Comparison of ENCODE assay signal across 14 cellular contexts in genomic region chr1:109632671-109633346, GRCh38. TPM values are rescaled to one million over a fixed set of nuclear protein-coding genes. Genes with fewer than 3 reads are reported as not detected.
DNase-seq lines count a peak whose midpoint lies in the region; ATAC-seq and TF ChIP-seq lines count a peak whose summit lies in the region.
"Had no signal": no experiment of that assay in that cellular context is flagged by ENCODE, and none has a peak within 500 bp of the region (broad histone marks: within the 10 kb centered on the region; RNA-seq: fewer than 3 reads in every experiment).

No MANE protein-coding gene starts in this region.

- ATAC-seq in activated CD4-positive, alpha-beta T cell treated with anti-CD3 and anti-CD28 coated beads for 36 hours: no peak
- ATAC-seq in left ventricle myocardium superior (peak; percentile 62), HG03139 (IDR thresholded peaks at IDR 0.05; ENCODE audit: unreplicated experiment) (no peak)
- ATAC-seq: A549, GM12878 had no signal

- intact Hi-C loops in activated CD4-positive, alpha-beta T cell treated with anti-CD3 and anti-CD28 coated beads for 36 hours (cut with DNase I, micrococcal nuclease): no loop called here
- intact Hi-C loops in left ventricle myocardium superior (cut with micrococcal nuclease) (no loop called here), stomach (cut with DNase I; ENCODE audit: low total_unique reads) (loop anchor here (5.0 kb wide), 1 partner anchor 91 kb away; no protein-coding TSS in a partner anchor)

- POLR2A ChIA-PET in activated CD4-positive, alpha-beta T cell treated with anti-CD3 and anti-CD28 coated beads, Interleukin-2, amount 10 ng/mL, durations not matched to agents 7 days and 5 days (lab: Charles Lee): no interaction called here
- POLR2A ChIA-PET in activated CD4-positive, alpha-beta T cell treated with anti-CD3 and anti-CD28 coated beads for 36 hours (lab: Charles Lee): no interaction called here

- no peak overlapping the region for H3K4me3 ChIP-seq in stomach
- H3K4me3 ChIP-seq: A549, GM12878, smooth muscle cell, suprapubic skin had no signal

- no peaks in the 10 kb centered on the region for H3K27me3 ChIP-seq in stomach
- H3K27me3 ChIP-seq: suprapubic skin had no signal

- TF ChIP-seq POLR2A in stomach (IDR thresholded peaks at IDR 0.05): no peak

- no peak overlapping the region for H3K4me3 Mint-ChIP-seq in activated CD4-positive, alpha-beta T cell treated with anti-CD3 and anti-CD28 coated beads, Interleukin-2, amount 10 ng/mL, durations not matched to agents 7 days and 5 days
- no peak overlapping the region for H3K4me3 Mint-ChIP-seq in activated CD4-positive, alpha-beta T cell treated with anti-CD3 and anti-CD28 coated beads for 36 hours
- H3K4me3 Mint-ChIP-seq: immature natural killer cell had no signal

- CTCF ChIA-PET in activated CD4-positive, alpha-beta T cell treated with anti-CD3 and anti-CD28 coated beads, Interleukin-2, amount 10 ng/mL, durations not matched to agents 7 days and 5 days (lab: Charles Lee): interaction anchor here (0.7 to 10.3 kb wide), 6 partner anchors 6 to 351 kb away, joined by 3 to 67 read pairs (median 4); partner anchors contain the start of gene AHCYL1
- CTCF ChIA-PET in activated CD4-positive, alpha-beta T cell treated with anti-CD3 and anti-CD28 coated beads for 36 hours (lab: Charles Lee): interaction anchor here (0.7 to 15.1 kb wide), 7 partner anchors 7 to 1397 kb away, joined by 3 to 190 read pairs (median 3); partner anchors contain the start of gene GPR61

- peaks cover 35 to 46% (median 39%) of the 10 kb centered on the region in 4 donors for H3K36me3 ChIP-seq in stomach

- TF ChIP-seq CTCF in stomach (IDR thresholded peaks at IDR 0.05) (no peak), GM10266 (IDR thresholded peaks at IDR 0.05; ENCODE audit: control insufficient read depth, insufficient read depth, low read depth, missing control alignments) (no peak)

- peaks cover 27% of the 10 kb centered on the region for H3K36me3 Mint-ChIP-seq in activated CD4-positive, alpha-beta T cell treated with anti-CD3 and anti-CD28 coated beads, Interleukin-2, amount 10 ng/mL, durations not matched to agents 7 days and 5 days (ENCODE audit: low read depth)
- peaks cover 23% of the 10 kb centered on the region for H3K36me3 Mint-ChIP-seq in activated CD4-positive, alpha-beta T cell treated with anti-CD3 and anti-CD28 coated beads for 36 hours (ENCODE audit: low read depth)

- no peaks in the 10 kb centered on the region for H3K27me3 Mint-ChIP-seq in activated CD4-positive, alpha-beta T cell treated with anti-CD3 and anti-CD28 coated beads, Interleukin-2, amount 10 ng/mL, durations not matched to agents 7 days and 5 days
- no peaks in the 10 kb centered on the region for H3K27me3 Mint-ChIP-seq in activated CD4-positive, alpha-beta T cell treated with anti-CD3 and anti-CD28 coated beads for 36 hours

- H3K27ac ChIP-seq in stomach: peak overlapping the region in 4 of 5 donors; percentile 12 to 78 (median 62)
- H3K27ac ChIP-seq: A549, suprapubic skin had no signal

- peak overlapping the region; percentile 57 for H3K27ac Mint-ChIP-seq in activated CD4-positive, alpha-beta T cell treated with anti-CD3 and anti-CD28 coated beads, Interleukin-2, amount 10 ng/mL, durations not matched to agents 7 days and 5 days
- no peak overlapping the region for H3K27ac Mint-ChIP-seq in activated CD4-positive, alpha-beta T cell treated with anti-CD3 and anti-CD28 coated beads for 36 hours
- H3K27ac Mint-ChIP-seq: immature natural killer cell had no signal

- H3K4me1 Mint-ChIP-seq in activated CD4-positive, alpha-beta T cell treated with anti-CD3 and anti-CD28 coated beads, Interleukin-2, amount 10 ng/mL, durations not matched to agents 7 days and 5 days: peaks cover 14% of the 10 kb centered on the region
- H3K4me1 Mint-ChIP-seq in activated CD4-positive, alpha-beta T cell treated with anti-CD3 and anti-CD28 coated beads for 36 hours: peaks cover 17% of the 10 kb centered on the region
- H3K4me1 Mint-ChIP-seq: immature natural killer cell had no signal

- no peaks in the 10 kb centered on the region for H3K9me3 Mint-ChIP-seq in activated CD4-positive, alpha-beta T cell treated with anti-CD3 and anti-CD28 coated beads, Interleukin-2, amount 10 ng/mL, durations not matched to agents 7 days and 5 days
- H3K9me3 Mint-ChIP-seq in activated CD4-positive, alpha-beta T cell treated with anti-CD3 and anti-CD28 coated beads for 36 hours (ENCODE audit: low read depth): no peaks in the 10 kb centered on the region
- H3K9me3 Mint-ChIP-seq: immature natural killer cell had no signal

- H3K4me1 ChIP-seq in stomach: peaks cover 9 to 52% (median 32%) of the 10 kb centered on the region in 4 donors

- no peaks in the 10 kb centered on the region for H3K9me3 ChIP-seq in stomach
- H3K9me3 ChIP-seq: A549, suprapubic skin had no signal

- DNase-seq in activated CD4-positive, alpha-beta T cell treated with anti-CD3 and anti-CD28 coated beads, Interleukin-2, amount 10 ng/mL, durations not matched to agents 7 days and 5 days: peak; percentile 3
- no peak for DNase-seq in activated CD4-positive, alpha-beta T cell treated with anti-CD3 and anti-CD28 coated beads for 36 hours
- DNase-seq in NCI-H82 treated with DMSO at 0.1 percent for 48 hours (lab: John Stamatoyannopoulos, UW; ENCODE audit: unreplicated experiment) (peak; percentile 64), left ventricle myocardium superior (peak; percentile 61), stomach (peak; percentile 40), GM10266 (ENCODE audit: extremely low spot score) (no peak), T-helper 1 cell (no peak)
- DNase-seq: activated T-cell treated with anti-CD3 and anti-CD28 coated beads, Interleukin-2, amount 50 U/mL, for 48 hours; immature natural killer cell had no signal

- WGBS in stomach, 5 donors: 56 to 74% (median 62%) methylated on average over 4 to 5 of the region's 5 CpGs

- no peak for TF ChIP-seq EP300 in stomach (IDR thresholded peaks at IDR 0.05)

RNA-seq across cellular contexts. Expression of gene AMPD2, which starts 13.2 kb away (rescaled TPM):
- total RNA-seq in activated CD4-positive, alpha-beta T cell treated with anti-CD3 and anti-CD28 coated beads, Interleukin-2, amount 10 ng/mL, durations not matched to agents 7 days and 5 days: 100 to 1,000 TPM; 116 to 120 TPM
- total RNA-seq in activated CD4-positive, alpha-beta T cell treated with anti-CD3 and anti-CD28 coated beads for 36 hours: 10 to 100 TPM; 73.5 to 99.5 TPM
- total RNA-seq in left ventricle myocardium superior: 11.0 TPM
- 100 to 1,000 TPM in 3 of 5 donors, 10 to 100 TPM in 2; 69.4 to 364 (median 212) TPM for total RNA-seq in stomach
- 10 to 100 TPM; 16.1 to 22.5 (median 18.9) TPM for polyA plus RNA-seq in stomach

RNA-seq across cellular contexts. Expression of gene GNAT2, which starts 13.4 kb away (rescaled TPM):
- total RNA-seq in activated CD4-positive, alpha-beta T cell treated with anti-CD3 and anti-CD28 coated beads, Interleukin-2, amount 10 ng/mL, durations not matched to agents 7 days and 5 days: not detected
- total RNA-seq in activated CD4-positive, alpha-beta T cell treated with anti-CD3 and anti-CD28 coated beads for 36 hours: under 1 TPM; 0.26 to 0.64 TPM
- total RNA-seq in left ventricle myocardium superior (not detected), stomach (not detected)
- polyA plus RNA-seq in stomach: under 1 TPM in 1 of 3 donors, not detected in 2; 0.43 TPM
- total RNA-seq: smooth muscle cell, suprapubic skin had no signal
- polyA plus RNA-seq: immature natural killer cell, smooth muscle cell had no signal

RNA-seq across cellular contexts. Expression of gene GSTM4, which starts 23.1 kb away (rescaled TPM):
- 10 to 100 TPM; 34.3 to 36.3 TPM for total RNA-seq in activated CD4-positive, alpha-beta T cell treated with anti-CD3 and anti-CD28 coated beads, Interleukin-2, amount 10 ng/mL, durations not matched to agents 7 days and 5 days
- 10 to 100 TPM; 18.1 to 20.6 TPM for total RNA-seq in activated CD4-positive, alpha-beta T cell treated with anti-CD3 and anti-CD28 coated beads for 36 hours
- total RNA-seq in left ventricle myocardium superior (46.5 TPM), stomach (10 to 100 TPM in 4 of 5 donors, 1 to 10 TPM in 1; 7.5 to 63.6 (median 22.3) TPM)
- 10 to 100 TPM; 23.6 to 32.6 (median 24.7) TPM for polyA plus RNA-seq in stomach

RNA-seq across cellular contexts. Expression of gene GSTM2, which starts 35.0 kb away (rescaled TPM):
- 10 to 100 TPM; 33.4 to 33.5 TPM for total RNA-seq in activated CD4-positive, alpha-beta T cell treated with anti-CD3 and anti-CD28 coated beads, Interleukin-2, amount 10 ng/mL, durations not matched to agents 7 days and 5 days
- 10 to 100 TPM; 18.7 to 23.9 TPM for total RNA-seq in activated CD4-positive, alpha-beta T cell treated with anti-CD3 and anti-CD28 coated beads for 36 hours
- 83.6 TPM for total RNA-seq in left ventricle myocardium superior
- 100 to 1,000 TPM in 3 of 5 donors, 10 to 100 TPM in 2; 22.3 to 219 (median 126) TPM for total RNA-seq in stomach
- polyA plus RNA-seq in stomach: 100 to 1,000 TPM; 102 to 149 (median 122) TPM

RNA-seq across cellular contexts. Expression of gene GSTM1, which starts 54.8 kb away (rescaled TPM):
- total RNA-seq in activated CD4-positive, alpha-beta T cell treated with anti-CD3 and anti-CD28 coated beads, Interleukin-2, amount 10 ng/mL, durations not matched to agents 7 days and 5 days: 10 to 100 TPM; 68.4 to 77.2 TPM
- 100 to 1,000 TPM in 1 of 2 experiments, 10 to 100 TPM in 1; 94.0 to 116 TPM for total RNA-seq in activated CD4-positive, alpha-beta T cell treated with anti-CD3 and anti-CD28 coated beads for 36 hours
- total RNA-seq in left ventricle myocardium superior: not detected
- 10 to 100 TPM in 1 of 5 donors, 1 to 10 TPM in 2, not detected in 2; 2.6 to 69.4 (median 5.4) TPM for total RNA-seq in stomach
- 10 to 100 TPM in 2 of 3 donors, under 1 TPM in 1; 0.23 to 99.7 (median 86.4) TPM for polyA plus RNA-seq in stomach
- polyA plus RNA-seq: A549 had no signal

Comparison
In these comparisons a context has a peak if more than half of its experiments do, and no peak if none do; other contexts are left out.
1. DNase-seq: peak in activated CD4-positive, alpha-beta T cell treated with anti-CD3 and anti-CD28 coated beads, Interleukin-2, amount 10 ng/mL, durations not matched to agents 7 days and 5 days (single experiment), NCI-H82 treated with DMSO at 0.1 percent for 48 hours (single experiment), left ventricle myocardium superior (single experiment) and stomach (single experiment); none in activated CD4-positive, alpha-beta T cell treated with anti-CD3 and anti-CD28 coated beads for 36 hours (single experiment), GM10266 (single experiment) and T-helper 1 cell (0 of 5).